Comparison of ENCODE assay signal across 8 cellular contexts in genomic region chr16:56425439-56425832, GRCh38. TPM values are rescaled to one million over a fixed set of nuclear protein-coding genes. Genes with fewer than 3 reads are reported as not detected.
DNase-seq lines count a peak whose midpoint lies in the region; ATAC-seq, FAIRE-seq and TF ChIP-seq lines count a peak whose summit lies in the region.

Gene AMFR (minus strand): TSS chr16:56425545. CDS start chr16:56425327, 218 bp downstream.

- TF ChIP-seq CTCF in D721Med (IDR thresholded peaks at IDR 0.05; ENCODE audit: insufficient read depth, missing control alignments): peak; percentile 21

- no peak for FAIRE-seq in D721Med (lab: Jason Lieb, UNC)

- H3K27ac ChIP-seq in temporal lobe (ENCODE audit: low read depth, low read length): peak within 1 kb of the TSS; percentile 76

- ATAC-seq in GM19438 (IDR thresholded peaks at IDR 0.05; ENCODE audit: low read depth, unreplicated experiment) (peak; percentile 73), HG03558 (IDR thresholded peaks at IDR 0.05; ENCODE audit: extremely low read depth, unreplicated experiment) (peak; percentile 53)

- no peak for DNase-seq in D721Med (ENCODE audit: insufficient read length, low spot score)
- DNase-seq in SHP77 treated with DMSO at 0.1 percent for 48 hours (lab: John Stamatoyannopoulos, UW): peak; percentile 18
- DNase-seq in activated naive CD4-positive, alpha-beta T cell treated with anti-CD3 and anti-CD28 coated beads, Interleukin-2, amount 50 U/mL, for 16 hours: peak; percentile 71
- peak; percentile 84 for DNase-seq in globus pallidus (ENCODE audit: low spot score)
- DNase-seq in nucleus accumbens (lab: John Stamatoyannopoulos, UW): peak in 41 of 56 donors; percentile 17 to 80 (median 45)

RNA-seq across cellular contexts. Expression of gene AMFR, which starts in this region (rescaled TPM):
- 126 TPM for total RNA-seq in temporal lobe
